ENCODE assay signal across 8 cellular contexts in the genomic region with DNA sequence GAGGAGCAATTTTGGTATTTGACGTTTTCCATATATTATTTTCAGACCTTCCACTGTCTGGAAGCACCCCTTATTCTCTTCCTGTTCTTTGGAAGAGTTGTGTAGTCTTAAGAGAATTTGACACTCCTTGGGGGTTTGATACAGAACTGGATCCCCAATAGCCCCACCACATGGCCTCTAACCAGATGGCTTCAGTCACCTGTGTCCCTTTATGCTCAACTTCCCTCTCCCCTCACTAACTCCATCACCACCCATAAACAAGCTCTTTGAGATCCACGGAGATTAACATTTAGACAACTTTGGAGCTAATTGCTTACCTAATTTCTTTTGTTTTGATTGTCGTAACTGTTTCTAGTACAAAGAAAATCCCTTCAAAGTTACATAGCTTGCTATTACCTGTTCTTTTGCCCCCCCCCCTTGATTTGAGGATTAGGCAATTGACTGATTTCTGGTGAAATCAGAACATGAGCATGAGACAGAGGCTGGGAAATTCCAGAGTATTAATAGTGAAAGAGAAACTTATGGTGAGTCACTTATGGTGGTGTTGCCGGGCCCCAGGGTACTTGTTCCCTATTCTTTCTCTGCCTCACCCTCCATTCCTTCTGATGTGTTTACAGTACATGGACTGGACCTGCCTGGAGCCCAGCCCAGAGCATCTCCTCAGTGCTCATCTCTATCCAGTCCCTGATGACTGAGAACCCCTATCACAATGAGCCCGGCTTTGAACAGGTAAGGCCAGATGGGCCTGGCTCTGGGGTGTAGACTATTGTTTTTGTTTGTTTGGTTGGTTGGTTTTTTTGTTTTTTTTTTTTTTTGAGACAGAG. TPM values are rescaled to one million over a fixed set of nuclear protein-coding genes. Genes with fewer than 3 reads are reported as not detected.
DNase-seq lines count a peak whose midpoint lies in the region; ATAC-seq and TF ChIP-seq lines count a peak whose summit lies in the region.

No MANE protein-coding gene starts in this region.

- no peak for TF ChIP-seq CTCF in uterus (IDR thresholded peaks at IDR 0.05)

- H3K27ac Mint-ChIP-seq in activated CD8-positive, alpha-beta T cell treated with anti-CD3 and anti-CD28 coated beads, Interleukin-2, amount 10 ng/mL, durations not matched to agents 7 days and 5 days = peak overlapping the region; percentile 85

- no peaks in the 10 kb centered on the region for H3K36me3 ChIP-seq in uterus

- no peak overlapping the region for H3K27ac ChIP-seq in uterus

- H3K36me3 Mint-ChIP-seq in activated CD8-positive, alpha-beta T cell treated with anti-CD3 and anti-CD28 coated beads, Interleukin-2, amount 10 ng/mL, durations not matched to agents 7 days and 5 days (ENCODE audit: low read depth) = peaks cover 81% of the 10 kb centered on the region

- ATAC-seq in HG03521 (IDR thresholded peaks at IDR 0.05; ENCODE audit: unreplicated experiment) = peak; percentile 76
- ATAC-seq in activated CD8-positive, alpha-beta T cell treated with anti-CD3 and anti-CD28 coated beads, Interleukin-2, amount 10 ng/mL, durations not matched to agents 7 days and 5 days = peak; percentile 88

- intact Hi-C loops in uterus (cut with DNase I; ENCODE audit: low total_unique reads) = no loop called here

- H3K4me1 Mint-ChIP-seq in activated CD8-positive, alpha-beta T cell treated with anti-CD3 and anti-CD28 coated beads, Interleukin-2, amount 10 ng/mL, durations not matched to agents 7 days and 5 days (ENCODE audit: low read depth) = peaks cover 51% of the 10 kb centered on the region

- POLR2A ChIA-PET in activated CD8-positive, alpha-beta T cell treated with anti-CD3 and anti-CD28 coated beads, Interleukin-2, amount 10 ng/mL, durations not matched to agents 7 days and 5 days (lab: Charles Lee) = interaction anchor here (0.6 to 2.7 kb wide), 5 partner anchors 15 to 1071 kb away, joined by 3 to 7 read pairs (median 4); no protein-coding TSS in a partner anchor

- peak overlapping the region; percentile 54 for H3K4me3 Mint-ChIP-seq in activated CD8-positive, alpha-beta T cell treated with anti-CD3 and anti-CD28 coated beads, Interleukin-2, amount 10 ng/mL, durations not matched to agents 7 days and 5 days

- no peaks in the 10 kb centered on the region for H3K27me3 Mint-ChIP-seq in activated CD8-positive, alpha-beta T cell treated with anti-CD3 and anti-CD28 coated beads, Interleukin-2, amount 10 ng/mL, durations not matched to agents 7 days and 5 days (ENCODE audit: low read depth)

- no peaks in the 10 kb centered on the region for H3K27me3 ChIP-seq in uterus

- DNase-seq in AG08396 (ENCODE audit: low spot score) (peak; percentile 79), GM19240 (ENCODE audit: insufficient read length, low spot score) (peak; percentile 45), fibroblast of the conjunctiva (ENCODE audit: low read depth) (peak; percentile 87), NCI-H524 treated with DMSO at 0.1 percent for 48 hours (lab: John Stamatoyannopoulos, UW) (no peak), uterus (no peak)
- peak; percentile 38 for DNase-seq in activated CD8-positive, alpha-beta T cell treated with anti-CD3 and anti-CD28 coated beads, Interleukin-2, amount 10 ng/mL, durations not matched to agents 7 days and 5 days
- peak; percentile 49 for DNase-seq in stimulated activated CD4-positive, alpha-beta T cell treated with anti-CD3 and anti-CD28 coated beads, Interleukin-4, amount 100 ng/mL, for 1 hour

- no peaks in the 10 kb centered on the region for H3K4me1 ChIP-seq in uterus

- H3K9me3 ChIP-seq in uterus = no peaks in the 10 kb centered on the region

- no peaks in the 10 kb centered on the region for H3K9me3 Mint-ChIP-seq in activated CD8-positive, alpha-beta T cell treated with anti-CD3 and anti-CD28 coated beads, Interleukin-2, amount 10 ng/mL, durations not matched to agents 7 days and 5 days (ENCODE audit: insufficient read depth)

- H3K4me3 ChIP-seq in uterus = no peak overlapping the region

- no peak for TF ChIP-seq POLR2A in uterus (IDR thresholded peaks at IDR 0.05)

- CTCF ChIA-PET in activated CD8-positive, alpha-beta T cell treated with anti-CD3 and anti-CD28 coated beads, Interleukin-2, amount 10 ng/mL, durations not matched to agents 7 days and 5 days (lab: Charles Lee) = interaction anchor here (0.6 to 1.7 kb wide), 6 partner anchors 22 to 65 kb away, joined by 3 to 4 read pairs (median 3); a partner anchor contains a TSS

RNA-seq across cellular contexts. Expression of a gene that starts 7.5 kb away (rescaled TPM):
- 10 to 100 TPM; 61.8 to 62.4 TPM for total RNA-seq in activated CD8-positive, alpha-beta T cell treated with anti-CD3 and anti-CD28 coated beads, Interleukin-2, amount 10 ng/mL, durations not matched to agents 7 days and 5 days
- 10 to 100 TPM; 25.0 to 77.9 (median 59.4) TPM for total RNA-seq in uterus

RNA-seq across cellular contexts. Expression of a gene that starts 23.1 kb away (rescaled TPM):
- total RNA-seq in activated CD8-positive, alpha-beta T cell treated with anti-CD3 and anti-CD28 coated beads, Interleukin-2, amount 10 ng/mL, durations not matched to agents 7 days and 5 days = 100 to 1,000 TPM in 1 of 2 experiments, 10 to 100 TPM in 1; 96.7 to 100 TPM
- 10 to 100 TPM; 12.8 to 45.9 (median 23.8) TPM for total RNA-seq in uterus

RNA-seq across cellular contexts. Expression of a gene that starts 29.0 kb away (rescaled TPM):
- 100 to 1,000 TPM; 124 to 125 TPM for total RNA-seq in activated CD8-positive, alpha-beta T cell treated with anti-CD3 and anti-CD28 coated beads, Interleukin-2, amount 10 ng/mL, durations not matched to agents 7 days and 5 days
- 10 to 100 TPM in 3 of 4 donors, 1 to 10 TPM in 1; 6.9 to 64.6 (median 38.4) TPM for total RNA-seq in uterus

RNA-seq across cellular contexts. Expression of a gene that starts 52.7 kb away (rescaled TPM):
- not detected for total RNA-seq in activated CD8-positive, alpha-beta T cell treated with anti-CD3 and anti-CD28 coated beads, Interleukin-2, amount 10 ng/mL, durations not matched to agents 7 days and 5 days
- not detected for total RNA-seq in uterus

Comparison
In these comparisons a context has a peak if more than half of its experiments do, and no peak if none do; other contexts are left out.
1. DNase-seq: peak in AG08396 (single experiment), GM19240 (single experiment), activated CD8-positive, alpha-beta T cell treated with anti-CD3 and anti-CD28 coated beads, Interleukin-2, amount 10 ng/mL, durations not matched to agents 7 days and 5 days (single experiment), fibroblast of the conjunctiva (single experiment) and stimulated activated CD4-positive, alpha-beta T cell treated with anti-CD3 and anti-CD28 coated beads, Interleukin-4, amount 100 ng/mL, for 1 hour (single experiment); none in NCI-H524 treated with DMSO at 0.1 percent for 48 hours (single experiment) and uterus (0 of 2).